In the genomic region with DNA sequence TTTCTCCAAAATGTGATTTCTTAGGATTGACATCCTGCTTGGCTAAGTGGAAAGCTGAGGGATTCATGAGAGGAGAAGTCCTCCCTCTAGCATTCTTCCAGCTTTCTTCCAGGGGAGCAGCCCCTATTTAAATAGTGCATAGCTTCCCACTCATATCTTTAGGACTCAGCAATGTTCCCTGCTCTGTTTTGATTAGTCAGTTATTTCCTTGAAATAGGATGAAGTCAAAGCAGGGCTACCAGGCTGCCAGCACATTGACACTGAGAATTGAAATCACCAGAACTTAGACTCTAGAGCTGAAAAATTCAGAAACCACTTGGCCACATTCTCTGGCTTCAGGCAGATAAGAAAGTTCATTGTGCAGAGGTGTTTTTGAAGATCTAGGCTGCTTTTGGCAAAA, we compare ENCODE assay signal across 23 cellular contexts.
DNase-seq lines count a peak whose midpoint lies in the region; ATAC-seq, FAIRE-seq and TF ChIP-seq lines count a peak whose summit lies in the region.
"Had no signal": no experiment of that assay in that cellular context is flagged by ENCODE, and none has a peak within 500 bp of the region (broad histone marks: within the 10 kb centered on the region; RNA-seq: fewer than 3 reads in every experiment).

No MANE protein-coding gene starts in this region.

- H3K36me3 ChIP-seq in adipocyte (ENCODE audit: control insufficient read depth, insufficient read depth, low read length, severe bottlenecking) (no peaks in the 10 kb centered on the region), parathyroid adenoma (ENCODE audit: control insufficient read depth, insufficient read depth, low read length) (no peaks in the 10 kb centered on the region), OCI-LY7 (ENCODE audit: insufficient read depth, low read length) (no peaks in the 10 kb centered on the region)
- H3K36me3 ChIP-seq: BE2C, HAP-1 had no signal

- H3K27ac ChIP-seq in parathyroid adenoma (peak overlapping the region; percentile 89), OCI-LY7 (ENCODE audit: low read depth, low read length, poor library complexity, severe bottlenecking) (no peak overlapping the region)
- H3K27ac ChIP-seq: HL-60 had no signal

- POLR2A ChIA-PET in OCI-LY7 (lab: Charles Lee): no interaction called here

- CTCF ChIA-PET in OCI-LY7 (lab: Charles Lee; ENCODE audit: unreplicated experiment): no interaction called here

- H3K79me2 ChIP-seq in parathyroid adenoma (no peaks in the 10 kb centered on the region), OCI-LY7 (ENCODE audit: insufficient read depth, low read depth, low read length) (no peaks in the 10 kb centered on the region)

- no peaks in the 10 kb centered on the region for H3K9me3 Mint-ChIP-seq in stimulated activated memory B cell treated with anti-CD40 and anti-IgM and Interleukin-4, amounts not matched to agents 10 μg/mL and 1 μg/mL and 100 μg/mL, for 72 hours

- peak; percentile 17 for FAIRE-seq in islet of Langerhans (lab: Jason Lieb, UNC)
- FAIRE-seq: A204.1, D721Med, G401.6, GM12891, GM19239, HTR-8/SVneo had no signal

- no peaks in the 10 kb centered on the region for H3K27me3 ChIP-seq in adipocyte (replicated peaks; ENCODE audit: control insufficient read depth, insufficient read depth, low read length)
- no peaks in the 10 kb centered on the region for H3K27me3 ChIP-seq in parathyroid adenoma (ENCODE audit: control insufficient read depth, insufficient read depth, low read length)
- H3K27me3 ChIP-seq: BE2C had no signal

- no peaks in the 10 kb centered on the region for H3K4me1 Mint-ChIP-seq in stimulated activated memory B cell treated with anti-CD40 and anti-IgM and Interleukin-4, amounts not matched to agents 10 μg/mL and 1 μg/mL and 100 μg/mL, for 72 hours
- H3K4me1 Mint-ChIP-seq: CD4-positive, CD25-positive, alpha-beta regulatory T cell; CD8-positive, alpha-beta memory T cell; IgD-negative memory B cell had no signal

- H3K4me1 ChIP-seq in adipocyte (ENCODE audit: control insufficient read depth, insufficient read depth, low read length) (peaks cover 11% of the 10 kb centered on the region), parathyroid adenoma (peaks cover 13% of the 10 kb centered on the region), OCI-LY7 (ENCODE audit: insufficient read depth, low read length, poor library complexity, severe bottlenecking) (no peaks in the 10 kb centered on the region)
- H3K4me1 ChIP-seq: BE2C, HAP-1 had no signal

- H2AFZ ChIP-seq in parathyroid adenoma (peak overlapping the region; percentile 29), OCI-LY7 (ENCODE audit: low read length) (no peak overlapping the region; the same call in 1 of the 2 replicates)

- no peaks in the 10 kb centered on the region for H4K20me1 ChIP-seq in OCI-LY7 (ENCODE audit: insufficient read depth, low read length)

- H3K9ac ChIP-seq in adipocyte (ENCODE audit: low read length) (no peak overlapping the region), parathyroid adenoma (no peak overlapping the region)

- no peaks in the 10 kb centered on the region for H3K9me2 ChIP-seq in OCI-LY7 (ENCODE audit: insufficient read depth, low read length)

- no peak overlapping the region for H3K27ac Mint-ChIP-seq in stimulated activated memory B cell treated with anti-CD40 and anti-IgM and Interleukin-4, amounts not matched to agents 10 μg/mL and 1 μg/mL and 100 μg/mL, for 72 hours
- H3K27ac Mint-ChIP-seq: CD8-positive, alpha-beta memory T cell; IgD-negative memory B cell had no signal

- H3K27me3 Mint-ChIP-seq in stimulated activated memory B cell treated with anti-CD40 and anti-IgM and Interleukin-4, amounts not matched to agents 10 μg/mL and 1 μg/mL and 100 μg/mL, for 72 hours: peaks cover 13% of the 10 kb centered on the region
- H3K27me3 Mint-ChIP-seq: CD4-positive, CD25-positive, alpha-beta regulatory T cell had no signal

- intact Hi-C loops in OCI-LY7 (cut with micrococcal nuclease; ENCODE audit: unreplicated experiment): no loop called here

- H3K9me3 ChIP-seq in adipocyte (ENCODE audit: control insufficient read depth, low read length) (no peaks in the 10 kb centered on the region), parathyroid adenoma (ENCODE audit: control insufficient read depth, low read length) (no peaks in the 10 kb centered on the region), OCI-LY7 (ENCODE audit: low read length) (no peaks in the 10 kb centered on the region)
- H3K9me3 ChIP-seq: BE2C, HAP-1 had no signal

- TF ChIP-seq CTCF in parathyroid adenoma (IDR thresholded peaks at IDR 0.05) (no peak), OCI-LY7 (conservative IDR thresholded peaks at IDR 0.05; ENCODE audit: low read length) (no peak)

- BruUV-seq in OCI-LY7 (replicated peaks; lab: Mats Ljungman, UMichigan): no TSS peak

- H3K4me2 ChIP-seq in parathyroid adenoma (ENCODE audit: low read length): peak overlapping the region; percentile 46
- H3K4me2 ChIP-seq in OCI-LY7 (ENCODE audit: low read length): no peak overlapping the region

- DNase-seq in adipocyte (ENCODE audit: low read depth) (peak; percentile 3), dermis blood vessel endothelial cell (peak; percentile 39), NCI-H1105 treated with DMSO at 0.1 percent for 48 hours (lab: John Stamatoyannopoulos, UW) (no peak), OCI-LY7 (ENCODE audit: low spot score) (no peak)
- DNase-seq: ACHN; BE2C; C1 segment of cervical spinal cord; CD4-positive, CD25-positive, alpha-beta regulatory T cell; CD8-positive, alpha-beta memory T cell; COR-L47 had no signal

- no peak overlapping the region for H3K4me3 Mint-ChIP-seq in stimulated activated memory B cell treated with anti-CD40 and anti-IgM and Interleukin-4, amounts not matched to agents 10 μg/mL and 1 μg/mL and 100 μg/mL, for 72 hours
- H3K4me3 Mint-ChIP-seq: CD4-positive, CD25-positive, alpha-beta regulatory T cell; CD8-positive, alpha-beta memory T cell; IgD-negative memory B cell had no signal

- no peak for ATAC-seq in HG02885 (IDR thresholded peaks at IDR 0.05; ENCODE audit: poor library complexity, unreplicated experiment)
- ATAC-seq in stimulated activated memory B cell treated with anti-CD40 and anti-IgM and Interleukin-4, amounts not matched to agents 10 μg/mL and 1 μg/mL and 100 μg/mL, for 72 hours: no peak

- H3K4me3 ChIP-seq in adipocyte (ENCODE audit: low read length) (no peak overlapping the region), parathyroid adenoma (ENCODE audit: low read depth, low read length) (no peak overlapping the region), OCI-LY7 (ENCODE audit: low read depth, low read length, poor library complexity, severe bottlenecking) (no peak overlapping the region)
- H3K4me3 ChIP-seq: HAP-1 had no signal

- no peaks in the 10 kb centered on the region for H3K36me3 Mint-ChIP-seq in stimulated activated memory B cell treated with anti-CD40 and anti-IgM and Interleukin-4, amounts not matched to agents 10 μg/mL and 1 μg/mL and 100 μg/mL, for 72 hours
- H3K36me3 Mint-ChIP-seq: CD4-positive, CD25-positive, alpha-beta regulatory T cell; CD8-positive, alpha-beta memory T cell; IgD-negative memory B cell had no signal

Comparison
In these comparisons a context has a peak if more than half of its experiments do, and no peak if none do; other contexts are left out.
1. DNase-seq: peak in adipocyte (single experiment) and dermis blood vessel endothelial cell (single experiment); none in NCI-H1105 treated with DMSO at 0.1 percent for 48 hours (single experiment) and OCI-LY7 (single experiment).